Comparison of ENCODE assay signal across 13 cellular contexts in genomic region chr20:58655328-58656094, GRCh38. TPM values are rescaled to one million over a fixed set of nuclear protein-coding genes. Genes with fewer than 3 reads are reported as not detected.
DNase-seq lines count a peak whose midpoint lies in the region; ATAC-seq and TF ChIP-seq lines count a peak whose summit lies in the region.
"Had no signal": no experiment of that assay in that cellular context is flagged by ENCODE, and none has a peak within 500 bp of the region (broad histone marks: within the 10 kb centered on the region; RNA-seq: fewer than 3 reads in every experiment).

No MANE protein-coding gene starts in this region.

- H3K4me2 ChIP-seq in SK-N-SH = peak overlapping the region; percentile 93
- H3K4me2 ChIP-seq in IMR-90 (ENCODE audit: low read depth, low read length) = peak overlapping the region; percentile 22

- TF ChIP-seq EP300 in SK-N-SH (IDR thresholded peaks at IDR 0.05; ENCODE audit: borderline replicate concordance in 1 of 2, low read depth in 1 of 2, low read length in 1 of 2) = no peak

- H3K27ac ChIP-seq in SK-N-SH (ENCODE audit: low read depth in 2 of 2, low read length in 1 of 2) (peak overlapping the region in 1 of 2 experiments; percentile 39; a peak in 2 of 4 replicates), IMR-90 (ENCODE audit: insufficient read depth, low read length) (no peak overlapping the region)
- H3K27ac ChIP-seq: 22Rv1, breast epithelium had no signal

- H3F3A ChIP-seq in SK-N-SH (replicated peaks; ENCODE audit: insufficient read depth) = peaks cover 16% of the 10 kb centered on the region

- H3K9me1 ChIP-seq in IMR-90 (ENCODE audit: insufficient read depth, low read length) = no peaks in the 10 kb centered on the region

- H3K4me3 Mint-ChIP-seq in nephron progenitor cell = peak overlapping the region; percentile 45
- H3K4me3 Mint-ChIP-seq: stimulated activated naive B cell treated with anti-CD40 and anti-IgM and Interleukin-4, amounts not matched to agents 10 μg/mL and 1 μg/mL and 100 μg/mL, for 72 hours had no signal

- intact Hi-C loops in IMR-90 (cut with micrococcal nuclease) = loop anchor here (10.0 kb wide), 1 partner anchor 341 kb away; no protein-coding TSS in a partner anchor
- intact Hi-C loops in mucosa of descending colon (cut with DNase I, micrococcal nuclease) = no loop called here

- CTCF ChIA-PET in SK-N-SH (lab: Yijun Ruan, JAX) (interaction anchor here (1.1 to 8.5 kb wide), 3 partner anchors 8 to 418 kb away, joined by 5 to 46 read pairs (median 6); no protein-coding TSS in a partner anchor), IMR-90 (lab: Yijun Ruan, JAX) (interaction anchor here (0.7 to 1.3 kb wide), 3 partner anchors 9 to 17 kb away, joined by 3 to 4 read pairs (median 3); no protein-coding TSS in a partner anchor)

- in situ Hi-C loops in IMR-90 (cut with MboI; ENCODE audit: low sequenced_read_pairs) = loop anchor here (10.0 kb wide), 1 partner anchor 421 kb away; no protein-coding TSS in a partner anchor

- peak overlapping the region; percentile 73 for H3K23ac ChIP-seq in IMR-90 (ENCODE audit: low read depth, low read length)

- H3K4me1 Mint-ChIP-seq in nephron progenitor cell = peaks cover 79% of the 10 kb centered on the region

- no peak overlapping the region for H3K4ac ChIP-seq in IMR-90 (ENCODE audit: low read depth, low read length)

- peaks cover 20 to 56% of the 10 kb centered on the region in 2 experiments for H3K79me1 ChIP-seq in IMR-90 (ENCODE audit: low read depth in 1 of 2, low read length in 2 of 2)

- H3K36me3 ChIP-seq in SK-N-SH (replicated peaks in 1 of 2; ENCODE audit: control insufficient read depth in 1 of 2, insufficient read depth in 2 of 2, low read length in 1 of 2) = peaks cover 10 to 31% of the 10 kb centered on the region in 2 experiments
- H3K36me3 ChIP-seq in IMR-90 (ENCODE audit: control insufficient read depth, insufficient read depth, low read length) = no peaks in the 10 kb centered on the region
- H3K36me3 ChIP-seq in adipocyte (ENCODE audit: control insufficient read depth, insufficient read depth, low read length, severe bottlenecking) = peaks cover 6% of the 10 kb centered on the region
- H3K36me3 ChIP-seq in mucosa of descending colon (ENCODE audit: low read depth) = no peaks in the 10 kb centered on the region
- H3K36me3 ChIP-seq: breast epithelium had no signal

- H3K27me3 Mint-ChIP-seq in nephron progenitor cell (ENCODE audit: low read depth, poor library complexity) = no peaks in the 10 kb centered on the region
- H3K27me3 Mint-ChIP-seq: stimulated activated naive B cell treated with anti-CD40 and anti-IgM and Interleukin-4, amounts not matched to agents 10 μg/mL and 1 μg/mL and 100 μg/mL, for 72 hours had no signal

- H3K9me3 ChIP-seq in SK-N-SH (no peaks in the 10 kb centered on the region), IMR-90 (ENCODE audit: control insufficient read depth, insufficient read depth, low read length) (no peaks in the 10 kb centered on the region), adipocyte (ENCODE audit: control insufficient read depth, low read length) (no peaks in the 10 kb centered on the region), mucosa of descending colon (no peaks in the 10 kb centered on the region)
- H3K9me3 ChIP-seq: breast epithelium, esophagus squamous epithelium had no signal

- no peaks in the 10 kb centered on the region for H3K27me3 ChIP-seq in SK-N-SH (ENCODE audit: insufficient read depth)
- H3K27me3 ChIP-seq in IMR-90 (ENCODE audit: control insufficient read depth, insufficient read depth, low read length) = no peaks in the 10 kb centered on the region
- no peaks in the 10 kb centered on the region for H3K27me3 ChIP-seq in adipocyte (replicated peaks; ENCODE audit: control insufficient read depth, insufficient read depth, low read length)
- H3K27me3 ChIP-seq: breast epithelium, esophagus squamous epithelium had no signal

- H4K8ac ChIP-seq in IMR-90 (ENCODE audit: low read depth in 2 of 2, low read length in 2 of 2) = no peak overlapping the region

- no TSS peak for BruUV-seq in IMR-90 (replicated peaks; lab: Mats Ljungman, UMichigan)

- H3K27ac Mint-ChIP-seq in nephron progenitor cell = no peak overlapping the region
- H3K27ac Mint-ChIP-seq: stimulated activated naive B cell treated with anti-CD40 and anti-IgM and Interleukin-4, amounts not matched to agents 10 μg/mL and 1 μg/mL and 100 μg/mL, for 72 hours had no signal

- WGBS in SK-N-SH (ENCODE audit: low lambda C conversion rate) = 71% methylated on average over 6 of the region's 6 CpGs
- 40% methylated on average over 2 of the region's 6 CpGs; no CpG with 5 or more reads in 1 of the 2 experiments for WGBS in IMR-90 (ENCODE audit: extremely low coverage in 2 of 2, insufficient read length in 1 of 2), 2 experiments

- no peak overlapping the region for H2BK5ac ChIP-seq in IMR-90 (ENCODE audit: low read depth, low read length, poor library complexity, severe bottlenecking)

- H4K20me1 ChIP-seq in SK-N-SH (ENCODE audit: insufficient read depth) (no peaks in the 10 kb centered on the region; the same call in 1 of the 2 replicates), IMR-90 (ENCODE audit: insufficient read depth, low read length) (peaks cover 20% of the 10 kb centered on the region; the same call in 1 of the 2 replicates)

- H3K4me1 ChIP-seq in SK-N-SH (ENCODE audit: control insufficient read depth in 1 of 2, insufficient read depth in 2 of 2, low read depth in 1 of 2, low read length in 1 of 2) = peaks cover 23 to 35% of the 10 kb centered on the region in 2 experiments; a peak in 3 of 4 replicates
- H3K4me1 ChIP-seq in IMR-90 (ENCODE audit: control insufficient read depth, insufficient read depth, low read length) = peaks cover 4% of the 10 kb centered on the region
- H3K4me1 ChIP-seq in adipocyte (ENCODE audit: control insufficient read depth, insufficient read depth, low read length) = peaks cover 53% of the 10 kb centered on the region
- peaks cover 18% of the 10 kb centered on the region for H3K4me1 ChIP-seq in mucosa of descending colon (ENCODE audit: low read depth)
- H3K4me1 ChIP-seq: breast epithelium had no signal

- H3K4me3 ChIP-seq in SK-N-SH (ENCODE audit: low read depth in 2 of 2, low read length in 1 of 2) (peak overlapping the region; percentile 4 to 6; a peak in 2 of 4 replicates), IMR-90 (ENCODE audit: insufficient read depth, low read depth, low read length) (no peak overlapping the region), adipocyte (ENCODE audit: low read length) (peak overlapping the region; percentile 45), mucosa of descending colon (no peak overlapping the region)
- H3K4me3 ChIP-seq: breast epithelium, esophagus squamous epithelium had no signal

- no peak overlapping the region for H2BK120ac ChIP-seq in IMR-90 (ENCODE audit: low read depth, low read length)

- H2BK20ac ChIP-seq in IMR-90 (ENCODE audit: low read depth, low read length) = no peak overlapping the region

- ATAC-seq in SK-N-SH treated with all-trans-retinoic acid at 6 μM for 48 hours = no peak
- no peak for ATAC-seq in IMR-90 (ENCODE audit: low read depth)
- ATAC-seq in mucosa of descending colon = no peak
- ATAC-seq in HG03378 (IDR thresholded peaks at IDR 0.05; ENCODE audit: unreplicated experiment) = no peak
- no peak for ATAC-seq in HG02852 (IDR thresholded peaks at IDR 0.05; ENCODE audit: unreplicated experiment)
- ATAC-seq: stimulated activated naive B cell treated with anti-CD40 and anti-IgM and Interleukin-4, amounts not matched to agents 10 μg/mL and 1 μg/mL and 100 μg/mL, for 72 hours had no signal

- TF ChIP-seq CTCF in SK-N-SH (IDR thresholded peaks at IDR 0.05) (no peak), IMR-90 (conservative IDR thresholded peaks at IDR 0.05; ENCODE audit: low read depth, low read length) (no peak), nephron progenitor cell (IDR thresholded peaks at IDR 0.05) (no peak), mucosa of descending colon (IDR thresholded peaks at IDR 0.05) (no peak)

- TF ChIP-seq POLR2A in IMR-90 (IDR thresholded peaks at IDR 0.05; ENCODE audit: low read depth, low read length) = no peak

- H3K9ac ChIP-seq in SK-N-SH = peak overlapping the region; percentile 86; the same call in 1 of the 2 replicates
- no peak overlapping the region for H3K9ac ChIP-seq in IMR-90 (ENCODE audit: low read depth, low read length)
- H3K9ac ChIP-seq in adipocyte (ENCODE audit: low read length) = peak overlapping the region; percentile 41

- H3K14ac ChIP-seq in IMR-90 (replicated peaks; ENCODE audit: low read depth, low read length) = no peak overlapping the region

- no peak overlapping the region for H2AK5ac ChIP-seq in IMR-90 (ENCODE audit: low read depth, low read length)

- no peak for DNase-seq in SK-N-SH
- no peak for DNase-seq in IMR-90
- no peak for DNase-seq in adipocyte (ENCODE audit: low read depth)
- no peak for DNase-seq in nephron progenitor cell
- DNase-seq in mucosa of descending colon = no peak
- DNase-seq: esophagus squamous epithelium; NCI-H526 treated with DMSO at 0.1 percent for 48 hours; stimulated activated naive B cell treated with anti-CD40 and anti-IgM and Interleukin-4, amounts not matched to agents 10 μg/mL and 1 μg/mL and 100 μg/mL, for 72 hours had no signal

- no peak overlapping the region; the same call in 1 of the 2 replicates for H4K5ac ChIP-seq in IMR-90 (ENCODE audit: low read depth, low read length)

- POLR2A ChIA-PET in SK-N-SH (lab: Yijun Ruan, JAX) (no interaction called here), IMR-90 (lab: Charles Lee; ENCODE audit: unreplicated experiment) (interaction anchor here (0.7 kb wide), 1 partner anchor 8 kb away, joined by 3 read pairs; no protein-coding TSS in a partner anchor)

- peaks cover 95% of the 10 kb centered on the region for H3K79me2 ChIP-seq in SK-N-SH (ENCODE audit: insufficient read depth)

- H3K18ac ChIP-seq in IMR-90 (ENCODE audit: low read depth, low read length) = no peak overlapping the region

- no peak overlapping the region for H2AK9ac ChIP-seq in IMR-90 (replicated peaks; ENCODE audit: low read depth, low read length, poor library complexity)

- H2AFZ ChIP-seq in SK-N-SH (ENCODE audit: low read depth) (no peak overlapping the region), IMR-90 (replicated peaks; ENCODE audit: low read length, poor library complexity) (no peak overlapping the region)

- dilution Hi-C loops in IMR-90 (cut with HindIII; ENCODE audit: low sequenced_read_pairs, unreplicated experiment) = loop anchor here (25.0 kb wide), 1 partner anchor 418 kb away; the partner anchor contains the start of gene ANKRD60

- no peaks in the 10 kb centered on the region for H3K36me3 Mint-ChIP-seq in nephron progenitor cell (ENCODE audit: low read depth)

- H3K56ac ChIP-seq in IMR-90 (ENCODE audit: extremely low read depth, insufficient read depth, low read length) = no peak overlapping the region

- H3K9me2 ChIP-seq in SK-N-SH = no peaks in the 10 kb centered on the region

- no peaks in the 10 kb centered on the region for H3K9me3 Mint-ChIP-seq in nephron progenitor cell
- H3K9me3 Mint-ChIP-seq: stimulated activated naive B cell treated with anti-CD40 and anti-IgM and Interleukin-4, amounts not matched to agents 10 μg/mL and 1 μg/mL and 100 μg/mL, for 72 hours had no signal

- no peak for TF ChIP-seq RAD21 in SK-N-SH (IDR thresholded peaks at IDR 0.05; ENCODE audit: low read length)
- no peak for TF ChIP-seq RAD21 in IMR-90 (IDR thresholded peaks at IDR 0.05; ENCODE audit: low read length)

- H4K91ac ChIP-seq in IMR-90 (ENCODE audit: insufficient read depth, low read depth, low read length) = no peak overlapping the region

- H2BK15ac ChIP-seq in IMR-90 (ENCODE audit: low read depth, low read length) = no peak overlapping the region

RNA-seq across cellular contexts. Expression of gene STX16, which starts 4.4 kb away (rescaled TPM):
- polyA plus RNA-seq in SK-N-SH (2012; rRNA removed) (63.8 and 90.9 TPM in 2 replicates), IMR-90 (2012; rRNA removed) (48.5 and 58.2 TPM in 2 replicates)
- polyA plus RNA-seq in SK-N-SH (2012; cell fraction: cytosol; rRNA removed) = 54.0 and 56.0 TPM in 2 replicates
- polyA plus RNA-seq in SK-N-SH (2012; cell fraction: nucleus; rRNA removed) = 199 and 277 TPM in 2 replicates
- total RNA-seq in IMR-90 (2012; rRNA removed) (26.9 and 29.4 TPM in 2 replicates), mucosa of descending colon (10 to 100 TPM; 42.2 to 70.4 (median 43.1) TPM)
- polyA plus RNA-seq in IMR-90 (2012; cell fraction: cytosol; rRNA removed) = 17.4 and 21.0 TPM in 2 replicates
- 118 and 306 TPM in 2 replicates for polyA plus RNA-seq in IMR-90 (2012; cell fraction: nucleus; rRNA removed; ENCODE audit: low replicate concordance)

RNA-seq across cellular contexts. Expression of gene NPEPL1, which starts 37.1 kb away (rescaled TPM):
- polyA plus RNA-seq in SK-N-SH (2012; rRNA removed) (2.3 and 2.8 TPM in 2 replicates), IMR-90 (2012; rRNA removed) (10.4 and 10.7 TPM in 2 replicates)
- polyA plus RNA-seq in SK-N-SH (2012; cell fraction: cytosol; rRNA removed) = 0.15 and 0.31 TPM in 2 replicates
- polyA plus RNA-seq in SK-N-SH (2012; cell fraction: nucleus; rRNA removed) = 26.7 and 39.7 TPM in 2 replicates
- total RNA-seq in IMR-90 (2012; rRNA removed) (6.3 and 7.2 TPM in 2 replicates), mucosa of descending colon (10 to 100 TPM; 26.8 to 41.6 (median 30.8) TPM)
- 7.4 and 8.5 TPM in 2 replicates for polyA plus RNA-seq in IMR-90 (2012; cell fraction: cytosol; rRNA removed)
- polyA plus RNA-seq in IMR-90 (2012; cell fraction: nucleus; rRNA removed; ENCODE audit: low replicate concordance) = 61.8 and 109 TPM in 2 replicates

Comparison
In these comparisons a context has a peak if more than half of its experiments do, and no peak if none do; other contexts are left out.
1. H3K4me3 ChIP-seq: peak in SK-N-SH (2 of 2) and adipocyte (single experiment); none in IMR-90 (single experiment) and mucosa of descending colon (single experiment).